23 cellular contexts compared by ENCODE assay signal in genomic region chr15:67755264-67755663, GRCh38.
DNase-seq lines count a peak whose midpoint lies in the region; ATAC-seq, FAIRE-seq and TF ChIP-seq lines count a peak whose summit lies in the region.
"Had no signal": no experiment of that assay in that cellular context is flagged by ENCODE, and none has a peak within 500 bp of the region (broad histone marks: within the 10 kb centered on the region; RNA-seq: fewer than 3 reads in every experiment).

No MANE protein-coding gene starts in this region.

- no peaks in the 10 kb centered on the region for H3K9me3 Mint-ChIP-seq in activated naive CD8-positive, alpha-beta T cell (ENCODE audit: low read depth)
- H3K9me3 Mint-ChIP-seq in activated naive CD8-positive, alpha-beta T cell treated with anti-CD3 and anti-CD28 coated beads, Interleukin-2, amount 50 U/mL, for 24 hours = peaks cover 4% of the 10 kb centered on the region
- peaks cover 5% of the 10 kb centered on the region for H3K9me3 Mint-ChIP-seq in activated CD8-positive, alpha-beta T cell treated with anti-CD3 and anti-CD28 coated beads, Interleukin-2, amount 10 ng/mL, durations not matched to agents 7 days and 5 days (ENCODE audit: insufficient read depth)
- H3K9me3 Mint-ChIP-seq in stimulated activated effector memory CD8-positive, alpha-beta T cell treated with anti-CD3 and anti-CD28 coated beads, Interleukin-12 subunit alpha, Interleukin-12 subunit beta, amount 100 ng/mL, for 72 hours = no peaks in the 10 kb centered on the region

- H3K27me3 ChIP-seq in Loucy (ENCODE audit: insufficient read depth, low read length, poor library complexity, severe bottlenecking) (no peaks in the 10 kb centered on the region), HepG2 (ENCODE audit: control insufficient read depth in 1 of 2, insufficient read depth in 2 of 2, low read length in 2 of 2) (no peaks in the 10 kb centered on the region)
- H3K27me3 ChIP-seq: MG63, SJCRH30 had no signal

- H3K9me2 ChIP-seq in Loucy (replicated peaks; ENCODE audit: low read depth, low read length) = no peaks in the 10 kb centered on the region

- H3K4me1 Mint-ChIP-seq in activated naive CD8-positive, alpha-beta T cell (ENCODE audit: low read depth) = peaks cover 70% of the 10 kb centered on the region
- peaks cover 54% of the 10 kb centered on the region for H3K4me1 Mint-ChIP-seq in activated naive CD8-positive, alpha-beta T cell treated with anti-CD3 and anti-CD28 coated beads, Interleukin-2, amount 50 U/mL, for 24 hours
- peaks cover 61% of the 10 kb centered on the region for H3K4me1 Mint-ChIP-seq in activated CD8-positive, alpha-beta T cell treated with anti-CD3 and anti-CD28 coated beads, Interleukin-2, amount 10 ng/mL, durations not matched to agents 7 days and 5 days (ENCODE audit: low read depth)
- peaks cover 27% of the 10 kb centered on the region for H3K4me1 Mint-ChIP-seq in stimulated activated effector memory CD8-positive, alpha-beta T cell treated with anti-CD3 and anti-CD28 coated beads, Interleukin-12 subunit alpha, Interleukin-12 subunit beta, amount 100 ng/mL, for 72 hours

- ATAC-seq in activated naive CD8-positive, alpha-beta T cell treated with anti-CD3 and anti-CD28 coated beads, Interleukin-2, amount 50 U/mL, for 24 hours = no peak
- no peak for ATAC-seq in activated CD8-positive, alpha-beta T cell treated with anti-CD3 and anti-CD28 coated beads, Interleukin-2, amount 10 ng/mL, durations not matched to agents 7 days and 5 days
- peak; percentile 71 for ATAC-seq in stimulated activated effector memory CD8-positive, alpha-beta T cell treated with anti-CD3 and anti-CD28 coated beads, Interleukin-12 subunit alpha, Interleukin-12 subunit beta, amount 100 ng/mL, for 72 hours
- ATAC-seq in HG03442 (IDR thresholded peaks at IDR 0.05; ENCODE audit: unreplicated experiment) (no peak), HepG2 (no peak)
- ATAC-seq: K562, PC-3, Right ventricle myocardium inferior, SK-N-SH treated with all-trans-retinoic acid at 6 μM for 48 hours had no signal

- POLR2A ChIA-PET in activated CD8-positive, alpha-beta T cell treated with anti-CD3 and anti-CD28 coated beads, Interleukin-2, amount 10 ng/mL, durations not matched to agents 7 days and 5 days (lab: Charles Lee) = interaction anchor here (0.9 to 1.5 kb wide), 3 partner anchors 9 to 563 kb away, joined by 3 to 4 read pairs (median 3); no protein-coding TSS in a partner anchor
- POLR2A ChIA-PET in HepG2 (lab: Yijun Ruan, JAX) = no interaction called here

- in situ Hi-C loops in HepG2 (cut with HindIII; ENCODE audit: extremely low pct_ligation_motif_present, low pct_unique_long_range_greater_than_20kb) = no loop called here

- FAIRE-seq in HepG2 (lab: Jason Lieb, UNC) = no peak
- FAIRE-seq: A204.1, G401.6, K562 had no signal

- no peak overlapping the region for H3K27ac ChIP-seq in HepG2 (ENCODE audit: extremely low read length, insufficient read depth, low read length)
- H3K27ac ChIP-seq: GM23248, SJCRH30 had no signal

- DNase-seq in activated naive CD8-positive, alpha-beta T cell treated with anti-CD3 and anti-CD28 coated beads, Interleukin-2, amount 50 U/mL, for 24 hours = no peak
- DNase-seq in activated CD8-positive, alpha-beta T cell treated with anti-CD3 and anti-CD28 coated beads, Interleukin-2, amount 10 ng/mL, durations not matched to agents 7 days and 5 days = peak; percentile 33
- DNase-seq in stimulated activated effector memory CD8-positive, alpha-beta T cell treated with anti-CD3 and anti-CD28 coated beads, Interleukin-12 subunit alpha, Interleukin-12 subunit beta, amount 100 ng/mL, for 72 hours (ENCODE audit: low spot score in 2 of 2) = no peak
- DNase-seq in NCI-H1417 treated with DMSO at 0.1 percent for 48 hours (lab: John Stamatoyannopoulos, UW) (no peak), HepG2 (ENCODE audit: low spot score) (no peak)
- DNase-seq: AML-193, C1 segment of cervical spinal cord, GM23248, H7, MG63, NCI-H1105 treated with DMSO at 0.1 percent for 48 hours, NCI-H2029, NCI-H69, PC-3 had no signal

- H3K79me2 ChIP-seq in Loucy (ENCODE audit: insufficient read depth, low read length) (no peaks in the 10 kb centered on the region), HepG2 (ENCODE audit: insufficient read depth, low read length) (no peaks in the 10 kb centered on the region)

- H2AFZ ChIP-seq in Loucy (ENCODE audit: low read length) = no peak overlapping the region
- H2AFZ ChIP-seq in HepG2 (ENCODE audit: low read length) = no peak overlapping the region
- H2AFZ ChIP-seq: GM23248 had no signal

- H3K4me2 ChIP-seq in Loucy (ENCODE audit: low read depth, low read length, poor library complexity, severe bottlenecking) (peak overlapping the region; percentile 8), HepG2 (ENCODE audit: low read depth, low read length) (no peak overlapping the region)

- H3K4me3 Mint-ChIP-seq in activated naive CD8-positive, alpha-beta T cell = no peak overlapping the region
- H3K4me3 Mint-ChIP-seq in activated naive CD8-positive, alpha-beta T cell treated with anti-CD3 and anti-CD28 coated beads, Interleukin-2, amount 50 U/mL, for 24 hours = no peak overlapping the region
- no peak overlapping the region for H3K4me3 Mint-ChIP-seq in activated CD8-positive, alpha-beta T cell treated with anti-CD3 and anti-CD28 coated beads, Interleukin-2, amount 10 ng/mL, durations not matched to agents 7 days and 5 days
- no peak overlapping the region for H3K4me3 Mint-ChIP-seq in stimulated activated effector memory CD8-positive, alpha-beta T cell treated with anti-CD3 and anti-CD28 coated beads, Interleukin-12 subunit alpha, Interleukin-12 subunit beta, amount 100 ng/mL, for 72 hours

- no peak for TF ChIP-seq RAD21 in HepG2 (CRISPR knock-in tag; IDR thresholded peaks at IDR 0.05)

- no peaks in the 10 kb centered on the region; the same call in 1 of the 2 replicates for H3F3A ChIP-seq in Loucy (ENCODE audit: low read depth)

- H3K9ac ChIP-seq in Loucy (ENCODE audit: low read depth, low read length, poor library complexity, severe bottlenecking) (no peak overlapping the region), HepG2 (ENCODE audit: insufficient read depth, low read depth, low read length) (no peak overlapping the region)
- H3K9ac ChIP-seq: GM23248 had no signal

- no peaks in the 10 kb centered on the region for H3K27me3 Mint-ChIP-seq in activated naive CD8-positive, alpha-beta T cell
- H3K27me3 Mint-ChIP-seq in activated naive CD8-positive, alpha-beta T cell treated with anti-CD3 and anti-CD28 coated beads, Interleukin-2, amount 50 U/mL, for 24 hours = no peaks in the 10 kb centered on the region
- no peaks in the 10 kb centered on the region for H3K27me3 Mint-ChIP-seq in activated CD8-positive, alpha-beta T cell treated with anti-CD3 and anti-CD28 coated beads, Interleukin-2, amount 10 ng/mL, durations not matched to agents 7 days and 5 days (ENCODE audit: low read depth)

- TF ChIP-seq EP300 in HepG2 (IDR thresholded peaks at IDR 0.05; ENCODE audit: low read depth in 2 of 2, low read length in 2 of 2) (no peak), HepG2 (CRISPR knock-in tag; IDR thresholded peaks at IDR 0.05; ENCODE audit: borderline replicate concordance) (no peak)

- H4K20me1 ChIP-seq in Loucy (ENCODE audit: insufficient read depth, low read length, poor library complexity, severe bottlenecking) (no peaks in the 10 kb centered on the region), HepG2 (ENCODE audit: insufficient read depth, low read length) (no peaks in the 10 kb centered on the region)

- no peak overlapping the region for H3K4me3 ChIP-seq in Loucy (ENCODE audit: low read length, poor library complexity, severe bottlenecking)
- no peak overlapping the region for H3K4me3 ChIP-seq in HepG2 (replicated peaks in 1 of 3; ENCODE audit: insufficient read depth in 1 of 3, low read depth in 2 of 3, low read length in 3 of 3)
- H3K4me3 ChIP-seq: GM23248, K562, MG63, SJCRH30 had no signal

- WGBS in HepG2 (ENCODE audit: low lambda C conversion rate) = 89% methylated on average over 1 of the region's 1 CpG

- BruUV-seq in HepG2 (replicated peaks; lab: Mats Ljungman, UMichigan) = no TSS peak

- H3K27ac Mint-ChIP-seq in activated naive CD8-positive, alpha-beta T cell = peak overlapping the region; percentile 59
- H3K27ac Mint-ChIP-seq in activated naive CD8-positive, alpha-beta T cell treated with anti-CD3 and anti-CD28 coated beads, Interleukin-2, amount 50 U/mL, for 24 hours = no peak overlapping the region
- peak overlapping the region; percentile 47 for H3K27ac Mint-ChIP-seq in activated CD8-positive, alpha-beta T cell treated with anti-CD3 and anti-CD28 coated beads, Interleukin-2, amount 10 ng/mL, durations not matched to agents 7 days and 5 days
- no peak overlapping the region for H3K27ac Mint-ChIP-seq in stimulated activated effector memory CD8-positive, alpha-beta T cell treated with anti-CD3 and anti-CD28 coated beads, Interleukin-12 subunit alpha, Interleukin-12 subunit beta, amount 100 ng/mL, for 72 hours

- H3K9me3 ChIP-seq in Loucy (ENCODE audit: insufficient read depth, low read depth, low read length) (no peaks in the 10 kb centered on the region), HepG2 (ENCODE audit: low read length) (no peaks in the 10 kb centered on the region)
- H3K9me3 ChIP-seq: MG63, SJCRH30 had no signal

- H3K36me3 ChIP-seq in Loucy (ENCODE audit: insufficient read depth, low read length) (no peaks in the 10 kb centered on the region), HepG2 (replicated peaks in 1 of 2; ENCODE audit: control insufficient read depth in 1 of 2, insufficient read depth in 2 of 2, low read length in 2 of 2) (no peaks in the 10 kb centered on the region)
- H3K36me3 ChIP-seq: MG63, SJCRH30 had no signal

- H3K4me1 ChIP-seq in Loucy (ENCODE audit: insufficient read depth, low read length, poor library complexity, severe bottlenecking) = peaks cover 46% of the 10 kb centered on the region
- H3K4me1 ChIP-seq in HepG2 (ENCODE audit: insufficient read depth, low read length) = no peaks in the 10 kb centered on the region

- intact Hi-C loops in HepG2 (cut with micrococcal nuclease; ENCODE audit: unreplicated experiment) = no loop called here

- CTCF ChIA-PET in activated CD8-positive, alpha-beta T cell treated with anti-CD3 and anti-CD28 coated beads, Interleukin-2, amount 10 ng/mL, durations not matched to agents 7 days and 5 days (lab: Charles Lee) = interaction anchor here (1.2 to 1.6 kb wide), 2 partner anchors 9 to 10 kb away, joined by 3 to 5 read pairs; no protein-coding TSS in a partner anchor
- CTCF ChIA-PET in HepG2 (lab: Yijun Ruan, JAX; ENCODE audit: low intra/inter-chr PET ratio, low total read pairs) = no interaction called here

- TF ChIP-seq CTCF in Loucy (conservative IDR thresholded peaks at IDR 0.05; ENCODE audit: low read length) (no peak), HepG2 (CRISPR knock-in tag; IDR thresholded peaks at IDR 0.05) (no peak)

- peaks cover 3% of the 10 kb centered on the region for H3K36me3 Mint-ChIP-seq in activated naive CD8-positive, alpha-beta T cell
- H3K36me3 Mint-ChIP-seq in activated naive CD8-positive, alpha-beta T cell treated with anti-CD3 and anti-CD28 coated beads, Interleukin-2, amount 50 U/mL, for 24 hours (ENCODE audit: low read depth) = peaks cover 4% of the 10 kb centered on the region
- peaks cover 12% of the 10 kb centered on the region for H3K36me3 Mint-ChIP-seq in activated CD8-positive, alpha-beta T cell treated with anti-CD3 and anti-CD28 coated beads, Interleukin-2, amount 10 ng/mL, durations not matched to agents 7 days and 5 days (ENCODE audit: low read depth)
- no peaks in the 10 kb centered on the region for H3K36me3 Mint-ChIP-seq in stimulated activated effector memory CD8-positive, alpha-beta T cell treated with anti-CD3 and anti-CD28 coated beads, Interleukin-12 subunit alpha, Interleukin-12 subunit beta, amount 100 ng/mL, for 72 hours

- TF ChIP-seq POLR2A in HepG2 (IDR thresholded peaks at IDR 0.05; ENCODE audit: insufficient read depth in 1 of 2, low read depth in 2 of 2, low read length in 2 of 2) = no peak

Comparison
In these comparisons a context has a peak if more than half of its experiments do, and no peak if none do; other contexts are left out.
1. H3K27ac Mint-ChIP-seq: peak in activated naive CD8-positive, alpha-beta T cell (single experiment) and activated CD8-positive, alpha-beta T cell treated with anti-CD3 and anti-CD28 coated beads, Interleukin-2, amount 10 ng/mL, durations not matched to agents 7 days and 5 days (single experiment); none in activated naive CD8-positive, alpha-beta T cell treated with anti-CD3 and anti-CD28 coated beads, Interleukin-2, amount 50 U/mL, for 24 hours (single experiment) and stimulated activated effector memory CD8-positive, alpha-beta T cell treated with anti-CD3 and anti-CD28 coated beads, Interleukin-12 subunit alpha, Interleukin-12 subunit beta, amount 100 ng/mL, for 72 hours (single experiment).